18 cellular contexts compared by ENCODE assay signal in the genomic region with DNA sequence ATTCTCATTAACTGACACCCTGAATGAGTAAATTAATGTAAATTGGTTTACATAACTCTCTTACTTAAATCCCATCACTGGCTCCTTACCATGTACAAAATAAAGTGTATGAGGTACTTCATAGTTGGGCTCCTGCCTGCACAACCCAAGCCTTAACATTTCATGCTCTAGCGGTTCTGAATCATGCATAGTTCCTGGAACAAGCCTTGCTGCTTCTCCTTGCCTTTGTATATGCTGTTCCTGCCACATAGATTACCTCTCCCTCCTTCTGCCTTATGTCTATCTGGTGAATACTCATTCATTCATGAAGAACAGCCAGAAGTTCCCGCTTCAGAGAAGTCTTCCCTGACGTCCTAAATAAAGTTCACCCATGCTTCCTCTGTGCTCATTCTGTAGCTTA.
DNase-seq lines count a peak whose midpoint lies in the region; ATAC-seq and TF ChIP-seq lines count a peak whose summit lies in the region.
"Had no signal": no experiment of that assay in that cellular context is flagged by ENCODE, and none has a peak within 500 bp of the region (broad histone marks: within the 10 kb centered on the region; RNA-seq: fewer than 3 reads in every experiment).

No MANE protein-coding gene starts in this region.

- DNase-seq in NCI-H510A treated with DMSO at 0.1 percent for 48 hours (lab: John Stamatoyannopoulos, UW) (peak; percentile 17), NCI-H510A (lab: John Stamatoyannopoulos, UW) (no peak), NCI-H1092 treated with DMSO at 0.1 percent for 48 hours (lab: John Stamatoyannopoulos, UW) (peak; percentile 70), glomerular visceral epithelial cell (ENCODE audit: extremely low spot score) (peak; percentile 50), renal cortical epithelial cell (ENCODE audit: low read depth) (peak; percentile 35), GM10248 (ENCODE audit: extremely low spot score) (no peak), activated gamma-delta T cell treated with Interleukin-2 at 50 U/mL for 16 hours (no peak)
- DNase-seq: DMS79 treated with DMSO at 0.1 percent for 48 hours, GM23248, KG1, NCI-H1048, NCI-H187 treated with DMSO at 0.1 percent for 48 hours, NCI-H2171, NCI-H526, SJCRH30, SW 1271 had no signal

- CTCF ChIA-PET in GM10248 (lab: Yijun Ruan, JAX), result no interaction called here

- no peak for ATAC-seq in HG03469 (IDR thresholded peaks at IDR 0.05; ENCODE audit: unreplicated experiment)
- ATAC-seq: HCT116 had no signal

- TF ChIP-seq CTCF in GM10248 (IDR thresholded peaks at IDR 0.05; ENCODE audit: control extremely low read depth, extremely low read depth, low read depth, missing control alignments), result no peak

- POLR2A ChIA-PET in GM10248 (lab: Yijun Ruan, JAX), result no interaction called here

Comparison
In these comparisons a context has a peak if more than half of its experiments do, and no peak if none do; other contexts are left out.
1. DNase-seq: peak in NCI-H510A treated with DMSO at 0.1 percent for 48 hours (single experiment), NCI-H1092 treated with DMSO at 0.1 percent for 48 hours (single experiment), glomerular visceral epithelial cell (single experiment) and renal cortical epithelial cell (single experiment); none in NCI-H510A (single experiment), GM10248 (single experiment) and activated gamma-delta T cell treated with Interleukin-2 at 50 U/mL for 16 hours (single experiment).